ENCODE assay signal across 3 cellular contexts in genomic region chr14:23206422-23207145, GRCh38.
A peak's percentile ranks its signal among the peaks of the same experiment; 100 is the strongest.
TF ChIP-seq lines count a peak whose summit lies in the region.

No MANE protein-coding gene starts in this region.

TF ChIP-seq in A549, 52 proteins besides CTCF, POLR2A, EP300 and RAD21 (continued from another document):
- no peak for TF ChIP-seq ESRRA (IDR thresholded peaks at IDR 0.05; ENCODE audit: borderline replicate concordance, low read length)
- TF ChIP-seq RNF2 (IDR thresholded peaks at IDR 0.05; ENCODE audit: borderline replicate concordance, low read depth) = peak; percentile 84; the same call in 1 of the 2 replicates
- no peak for TF ChIP-seq E2F6 (IDR thresholded peaks at IDR 0.05; ENCODE audit: borderline replicate concordance, low read depth)
- TF ChIP-seq HEYL (CRISPR knock-in tag; IDR thresholded peaks at IDR 0.05) = no peak
TF ChIP-seq in A549: peak in this region for 1.

TF ChIP-seq in HEK293T, 16 proteins besides CTCF, POLR2A, EP300 and RAD21 (continued from another document):
- TF ChIP-seq NFRKB (IDR thresholded peaks at IDR 0.05) (no peak), CTBP1 (IDR thresholded peaks at IDR 0.05; ENCODE audit: borderline replicate concordance) (no peak), ZNF384 (IDR thresholded peaks at IDR 0.05) (peak; percentile 45; the same call in 1 of the 2 replicates), BHLHE40 (IDR thresholded peaks at IDR 0.05; ENCODE audit: borderline replicate concordance) (no peak)

TF ChIP-seq in K562, 482 proteins besides CTCF, POLR2A, EP300 and RAD21 (continued from another document):
- TF ChIP-seq NFIC (IDR thresholded peaks at IDR 0.05) (peak; percentile 75), AFF1 (IDR thresholded peaks at IDR 0.05; ENCODE audit: low read depth in 1 of 2, partially characterized antibody in 2 of 2) (peak in 1 of 2 experiments; percentile 91), TCF7 (IDR thresholded peaks at IDR 0.05; ENCODE audit: borderline replicate concordance) (no peak), BMI1 (IDR thresholded peaks at IDR 0.05; ENCODE audit: low read length) (no peak), MIER1 (IDR thresholded peaks at IDR 0.05; ENCODE audit: low read depth) (no peak)
